In the genomic region with DNA sequence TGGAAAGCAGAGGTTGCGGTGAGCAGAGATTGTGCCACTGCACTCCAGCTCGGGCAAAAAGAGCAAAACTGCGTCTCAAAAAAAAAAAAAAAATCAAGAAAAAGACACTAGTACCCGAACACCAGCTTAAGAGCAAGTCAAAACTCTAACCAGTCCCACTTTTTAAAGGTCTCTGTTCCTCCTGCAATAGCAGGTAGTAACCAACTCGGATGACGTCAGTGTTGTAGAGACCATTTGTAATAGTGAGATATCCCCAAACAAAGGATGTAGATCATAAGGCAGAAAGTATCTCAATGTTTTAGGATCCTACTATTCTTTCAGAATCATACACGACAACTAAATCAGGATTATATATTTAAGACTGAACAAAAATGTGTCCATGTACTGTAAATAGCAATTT, we compare ENCODE assay signal across 1 cellular context.
TF ChIP-seq lines count a peak whose summit lies in the region.

No MANE protein-coding gene starts in this region.

TF ChIP-seq in HepG2, 621 proteins besides CTCF, POLR2A, EP300 and RAD21:
- no peak for TF ChIP-seq NFYB (CRISPR knock-in tag; IDR thresholded peaks at IDR 0.05)
- no peak for TF ChIP-seq ZNF772 (CRISPR knock-in tag; IDR thresholded peaks at IDR 0.05)
- TF ChIP-seq SSRP1 (CRISPR knock-in tag; IDR thresholded peaks at IDR 0.05), result no peak
- TF ChIP-seq TOE1 (CRISPR knock-in tag; IDR thresholded peaks at IDR 0.05), result no peak
- TF ChIP-seq, protein P1, sequence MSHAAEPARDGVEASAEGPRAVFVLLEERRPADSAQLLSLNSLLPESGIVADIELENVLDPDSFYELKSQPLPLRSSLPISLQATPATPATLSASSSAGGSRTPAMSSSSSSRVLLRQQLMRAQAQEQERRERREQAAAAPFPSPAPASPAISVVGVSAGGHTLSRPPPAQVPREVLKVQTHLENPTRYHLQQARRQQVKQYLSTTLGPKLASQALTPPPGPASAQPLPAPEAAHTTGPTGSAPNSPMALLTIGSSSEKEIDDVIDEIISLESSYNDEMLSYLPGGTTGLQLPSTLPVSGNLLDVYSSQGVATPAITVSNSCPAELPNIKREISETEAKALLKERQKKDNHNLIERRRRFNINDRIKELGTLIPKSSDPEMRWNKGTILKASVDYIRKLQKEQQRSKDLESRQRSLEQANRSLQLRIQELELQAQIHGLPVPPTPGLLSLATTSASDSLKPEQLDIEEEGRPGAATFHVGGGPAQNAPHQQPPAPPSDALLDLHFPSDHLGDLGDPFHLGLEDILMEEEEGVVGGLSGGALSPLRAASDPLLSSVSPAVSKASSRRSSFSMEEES (CRISPR knock-in tag; IDR thresholded peaks at IDR 0.05), result no peak
- TF ChIP-seq, protein P2, sequence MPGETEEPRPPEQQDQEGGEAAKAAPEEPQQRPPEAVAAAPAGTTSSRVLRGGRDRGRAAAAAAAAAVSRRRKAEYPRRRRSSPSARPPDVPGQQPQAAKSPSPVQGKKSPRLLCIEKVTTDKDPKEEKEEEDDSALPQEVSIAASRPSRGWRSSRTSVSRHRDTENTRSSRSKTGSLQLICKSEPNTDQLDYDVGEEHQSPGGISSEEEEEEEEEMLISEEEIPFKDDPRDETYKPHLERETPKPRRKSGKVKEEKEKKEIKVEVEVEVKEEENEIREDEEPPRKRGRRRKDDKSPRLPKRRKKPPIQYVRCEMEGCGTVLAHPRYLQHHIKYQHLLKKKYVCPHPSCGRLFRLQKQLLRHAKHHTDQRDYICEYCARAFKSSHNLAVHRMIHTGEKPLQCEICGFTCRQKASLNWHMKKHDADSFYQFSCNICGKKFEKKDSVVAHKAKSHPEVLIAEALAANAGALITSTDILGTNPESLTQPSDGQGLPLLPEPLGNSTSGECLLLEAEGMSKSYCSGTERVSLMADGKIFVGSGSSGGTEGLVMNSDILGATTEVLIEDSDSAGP (CRISPR knock-in tag; IDR thresholded peaks at IDR 0.05; ENCODE audit: borderline replicate concordance), result no peak
- no peak for TF ChIP-seq CBX1 (IDR thresholded peaks at IDR 0.05; ENCODE audit: low read depth)
